Comparison of ENCODE assay signal across 14 cellular contexts in the genomic region with DNA sequence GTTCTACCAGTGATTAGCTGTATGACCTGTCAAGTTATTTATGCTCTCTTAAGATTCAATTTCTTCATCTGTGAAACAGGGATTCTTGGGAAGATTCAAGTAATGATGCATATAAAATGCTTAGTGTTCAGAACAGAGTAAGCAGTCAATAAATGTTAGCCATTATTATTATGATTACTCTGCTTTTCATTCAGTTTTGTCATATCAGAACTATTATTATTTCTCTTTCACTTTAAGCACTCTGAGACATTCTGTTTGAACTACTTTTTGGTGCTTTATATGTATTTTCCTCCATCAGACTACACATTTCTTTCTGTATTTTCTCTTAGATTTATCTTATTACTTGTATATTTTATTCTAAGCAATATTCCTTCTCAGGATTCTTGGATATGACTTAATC.
DNase-seq lines count a peak whose midpoint lies in the region; ATAC-seq, FAIRE-seq and TF ChIP-seq lines count a peak whose summit lies in the region.
"Had no signal": no experiment of that assay in that cellular context is flagged by ENCODE, and none has a peak within 500 bp of the region (broad histone marks: within the 10 kb centered on the region; RNA-seq: fewer than 3 reads in every experiment).

No MANE protein-coding gene starts in this region.

- no peaks in the 10 kb centered on the region for H3K27me3 ChIP-seq in effector memory CD4-positive, alpha-beta T cell (replicated peaks; ENCODE audit: control insufficient read depth, insufficient read depth, low read length, poor library complexity, severe bottlenecking)
- H3K27me3 ChIP-seq: esophagus squamous epithelium had no signal

- ATAC-seq in GM19025 (IDR thresholded peaks at IDR 0.05; ENCODE audit: low read depth, unreplicated experiment) (peak; percentile 13), HG02759 (IDR thresholded peaks at IDR 0.05; ENCODE audit: unreplicated experiment) (peak; percentile 16), HG03520 (IDR thresholded peaks at IDR 0.05; ENCODE audit: unreplicated experiment) (peak; percentile 32)
- ATAC-seq: K562, SK-N-SH treated with all-trans-retinoic acid at 6 μM for 48 hours had no signal

- FAIRE-seq in GM12891 (lab: Jason Lieb, UNC) = peak; percentile 20
- FAIRE-seq: K562 had no signal

- DNase-seq in GM12891 (ENCODE audit: insufficient read length, low spot score) (no peak), NCI-H446 treated with DMSO at 0.1 percent for 48 hours (lab: John Stamatoyannopoulos, UW) (no peak), NCI-H1105 (lab: John Stamatoyannopoulos, UW) (no peak)
- no peak for DNase-seq in effector memory CD4-positive, alpha-beta T cell
- no peak for DNase-seq in activated CD4-positive, alpha-beta T cell treated with anti-CD3 and anti-CD28 coated beads, Interleukin-2, amount 50 U/mL, for 1 hour
- DNase-seq: DMS53, esophagus squamous epithelium, NCI-H2107 had no signal

- no peak for TF ChIP-seq POLR2A in GM12891 (IDR thresholded peaks at IDR 0.05; ENCODE audit: low read depth, low read length)

- H3K27ac ChIP-seq in effector memory CD4-positive, alpha-beta T cell (ENCODE audit: insufficient read depth, low read length, poor library complexity, severe bottlenecking) = no peak overlapping the region
- H3K27ac ChIP-seq: esophagus squamous epithelium, parathyroid adenoma had no signal

- H3K4me1 ChIP-seq in effector memory CD4-positive, alpha-beta T cell (ENCODE audit: control insufficient read depth, insufficient read depth, low read length, poor library complexity, severe bottlenecking) = no peaks in the 10 kb centered on the region
- H3K4me1 ChIP-seq: esophagus squamous epithelium, parathyroid adenoma had no signal

- H3K36me3 ChIP-seq in effector memory CD4-positive, alpha-beta T cell (ENCODE audit: control insufficient read depth, insufficient read depth, low read length) = no peaks in the 10 kb centered on the region
- H3K36me3 ChIP-seq: esophagus squamous epithelium had no signal

- no peaks in the 10 kb centered on the region for H3K9me3 ChIP-seq in effector memory CD4-positive, alpha-beta T cell (ENCODE audit: control insufficient read depth, low read length)
- H3K9me3 ChIP-seq: esophagus squamous epithelium had no signal

- no peak overlapping the region for H3K4me3 ChIP-seq in effector memory CD4-positive, alpha-beta T cell (ENCODE audit: insufficient read depth, low read depth, low read length, poor library complexity, severe bottlenecking)
- H3K4me3 ChIP-seq: esophagus squamous epithelium, K562 had no signal

TF ChIP-seq in GM12891, 5 proteins besides CTCF, POLR2A, EP300 and RAD21:
- TF ChIP-seq POU2F2 (IDR thresholded peaks at IDR 0.05; ENCODE audit: low read depth, low read length) = no peak
- TF ChIP-seq TAF1 (IDR thresholded peaks at IDR 0.05; ENCODE audit: low read depth, low read length) = no peak
- no peak for TF ChIP-seq PAX5 (IDR thresholded peaks at IDR 0.05; ENCODE audit: insufficient read depth, low read length, severe bottlenecking)
- TF ChIP-seq POLR2AphosphoS5 (IDR thresholded peaks at IDR 0.05; ENCODE audit: low read depth, low read length) = no peak
- TF ChIP-seq SPI1 (IDR thresholded peaks at IDR 0.05; ENCODE audit: low read depth, low read length) = no peak
